ENCODE assay signal across 28 cellular contexts in genomic region chr19:16037424-16038195, GRCh38.
"Had no signal": no experiment of that assay in that cellular context is flagged by ENCODE, and none has a peak within 500 bp of the region (broad histone marks: within the 10 kb centered on the region; RNA-seq: fewer than 3 reads in every experiment).

No MANE protein-coding gene starts in this region.

- H3K4me3 ChIP-seq: adrenal gland, Peyer's patch, SJSA1 had no signal

- H3K27me3 ChIP-seq: adrenal gland, Peyer's patch, SJSA1 had no signal

- H3K36me3 ChIP-seq: adrenal gland, Peyer's patch, SJSA1 had no signal

- DNase-seq: activated CD4-positive, alpha-beta memory T cell treated with anti-CD3 and anti-CD28 coated beads for 36 hours; activated CD4-positive, alpha-beta T cell treated with anti-CD3 and anti-CD28 coated beads, Interleukin-2, amount 10 ng/mL, durations not matched to agents 7 days and 5 days; activated CD4-positive, CD25-positive, alpha-beta regulatory T cell; activated naive CD4-positive, alpha-beta T cell treated with anti-CD3 and anti-CD28 coated beads, Interleukin-2, amount 50 U/mL, for 16 hours; activated naive CD8-positive, alpha-beta T cell treated with anti-CD3 and anti-CD28 coated beads, Interleukin-2, amount 10 ng/mL, durations not matched to agents 7 days and 5 days; activated T-cell treated with anti-CD3 and anti-CD28 coated beads for 4 hours; adrenal gland; anterior cingulate cortex; caudate nucleus; Karpas-422; MM.1S; NCI-H1105; NCI-H1436; NCI-H1694 treated with DMSO at 0.1 percent for 48 hours; NCI-H2029 treated with DMSO at 0.1 percent for 48 hours; NCI-H345; NCI-H510A treated with DMSO at 0.1 percent for 48 hours; NCI-H69; NK-92 treated with Interleukin-12 subunit alpha and Interleukin-12 subunit beta, amount 100 ng/mL, for 24 hours; SHP77; T-cell; T-helper 2 cell; T1000 had no signal

- H3K9me3 ChIP-seq: adrenal gland, Peyer's patch, SJSA1 had no signal

- H3K4me1 ChIP-seq: adrenal gland had no signal

- FAIRE-seq: TTC549 had no signal

- ATAC-seq: T-cell had no signal

- H3K27ac ChIP-seq: adrenal gland, Peyer's patch, RWPE1, SJSA1, VCaP had no signal
